Comparison of ENCODE assay signal across 11 cellular contexts in genomic region chr10:45534572-45534971, GRCh38.
"Had no signal": no experiment of that assay in that cellular context is flagged by ENCODE, and none has a peak within 500 bp of the region (broad histone marks: within the 10 kb centered on the region; RNA-seq: fewer than 3 reads in every experiment).

No MANE protein-coding gene starts in this region.

- H3K4me1 ChIP-seq: HAP-1 had no signal

- H3K36me3 ChIP-seq: HAP-1 had no signal

- FAIRE-seq: H1, H54 had no signal

- H3K27ac ChIP-seq: GM23248 had no signal

- H3K9me3 Mint-ChIP-seq: GM23338, H9, HFFc6 had no signal

- H3K27ac Mint-ChIP-seq: GM23338, H9, HFFc6 had no signal

- H3K9me3 ChIP-seq: HAP-1 had no signal

- H3K4me1 Mint-ChIP-seq: GM23338, H9 had no signal

- H3K4me3 Mint-ChIP-seq: GM23338, H9, HFFc6 had no signal

- H3K4me3 ChIP-seq: GM23248, GM23338, HAP-1 had no signal

- DNase-seq: GM23248, GOT3, H7, H9, HCEC 1CT, HFFc6 had no signal

- ATAC-seq: GM23338, HCT116 had no signal
